ENCODE assay signal across 7 cellular contexts in the genomic region with DNA sequence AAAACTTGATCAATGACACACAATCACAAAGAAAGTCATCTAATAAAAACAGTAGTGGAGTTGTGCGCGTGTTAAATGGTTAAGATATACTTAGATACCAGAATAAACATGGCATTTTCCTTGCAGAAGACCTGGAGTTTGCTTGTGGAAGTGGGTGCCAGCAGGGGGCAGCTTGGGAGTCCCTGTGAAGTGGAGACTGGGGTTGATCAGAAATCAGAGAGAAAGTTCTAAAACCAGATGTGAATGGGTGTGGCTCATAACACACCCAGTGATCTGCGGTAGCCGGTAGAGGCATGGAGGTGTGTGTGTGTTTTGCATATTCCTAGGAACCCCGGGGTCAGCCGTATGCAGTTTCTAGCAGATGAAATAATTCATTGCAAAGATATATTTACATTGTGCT.
DNase-seq lines count a peak whose midpoint lies in the region; TF ChIP-seq lines count a peak whose summit lies in the region.

No MANE protein-coding gene starts in this region.

- H2AFZ ChIP-seq in neural progenitor cell (replicated peaks) = no peak overlapping the region

- H3K27ac Mint-ChIP-seq in neural progenitor cell = no peak overlapping the region

- H3K27me3 ChIP-seq in neural progenitor cell (no peaks in the 10 kb centered on the region), uterus (no peaks in the 10 kb centered on the region), H7 (ENCODE audit: control insufficient read depth, insufficient read depth, low read length) (no peaks in the 10 kb centered on the region)

- H3K36me3 ChIP-seq in neural progenitor cell (no peaks in the 10 kb centered on the region), uterus (no peaks in the 10 kb centered on the region), H7 (replicated peaks; ENCODE audit: control insufficient read depth, insufficient read depth, low read length) (no peaks in the 10 kb centered on the region)

- H3K4me1 Mint-ChIP-seq in neural progenitor cell = peaks cover 21% of the 10 kb centered on the region

- H4K20me1 ChIP-seq in neural progenitor cell (ENCODE audit: low read depth) = no peaks in the 10 kb centered on the region

- TF ChIP-seq POLR2A in uterus (IDR thresholded peaks at IDR 0.05) = no peak

- no peaks in the 10 kb centered on the region for H3K36me3 Mint-ChIP-seq in neural progenitor cell

- no peak overlapping the region for H3K4me3 ChIP-seq in WI38 (ENCODE audit: low read depth, low read length)
- no peak overlapping the region for H3K4me3 ChIP-seq in neural progenitor cell
- H3K4me3 ChIP-seq in uterus = no peak overlapping the region
- H3K4me3 ChIP-seq in H7 (ENCODE audit: insufficient read depth, low read depth, low read length) = no peak overlapping the region

- H3K9me3 Mint-ChIP-seq in neural progenitor cell = peaks cover 6% of the 10 kb centered on the region

- no peaks in the 10 kb centered on the region for H3F3A ChIP-seq in neural progenitor cell (ENCODE audit: low read depth)

- H3K27ac ChIP-seq in neural progenitor cell = no peak overlapping the region
- no peak overlapping the region for H3K27ac ChIP-seq in uterus

- no peak overlapping the region for H3K4me3 Mint-ChIP-seq in neural progenitor cell

- peaks cover 6% of the 10 kb centered on the region for H3K27me3 Mint-ChIP-seq in neural progenitor cell (ENCODE audit: insufficient read depth, low read depth)

- TF ChIP-seq CTCF in WI38 (IDR thresholded peaks at IDR 0.05; ENCODE audit: low read depth, low read length) = peak; percentile 49; the same call in 1 of the 2 replicates
- peak; percentile 36 for TF ChIP-seq CTCF in neural progenitor cell (IDR thresholded peaks at IDR 0.05)
- peak in 3 of 4 experiments; percentile 17 to 32 (median 25) for TF ChIP-seq CTCF in uterus (IDR thresholded peaks at IDR 0.05)

- H3K9me3 ChIP-seq in neural progenitor cell (ENCODE audit: low read depth) (no peaks in the 10 kb centered on the region), uterus (no peaks in the 10 kb centered on the region)

- no peak overlapping the region for H3K4me2 ChIP-seq in neural progenitor cell

- intact Hi-C loops in uterus (cut with DNase I; ENCODE audit: low total_unique reads) = no loop called here

- DNase-seq in HUDEP-2 (lab: John Stamatoyannopoulos, UW; ENCODE audit: unreplicated experiment in 76 of 76) (peak in 49 of 76 experiments; percentile 2 to 63 (median 26)), dedifferentiated amniotic fluid mesenchymal stem cell (ENCODE audit: extremely low spot score) (peak; percentile 49), neural progenitor cell (ENCODE audit: low spot score) (peak; percentile 12), uterus (peak; percentile 28 to 32), NCI-H2227 treated with DMSO at 0.1 percent for 48 hours (lab: John Stamatoyannopoulos, UW) (no peak), H7 (no peak)

- H3K9ac ChIP-seq in neural progenitor cell = no peak overlapping the region

- no peaks in the 10 kb centered on the region for H3K4me1 ChIP-seq in neural progenitor cell
- no peaks in the 10 kb centered on the region for H3K4me1 ChIP-seq in uterus

- H3K79me2 ChIP-seq in neural progenitor cell (ENCODE audit: low read depth) = no peaks in the 10 kb centered on the region

Comparison
In these comparisons a context has a peak if more than half of its experiments do, and no peak if none do; other contexts are left out.
1. DNase-seq: peak in HUDEP-2 (49 of 76), dedifferentiated amniotic fluid mesenchymal stem cell (single experiment), neural progenitor cell (single experiment) and uterus (2 of 2); none in NCI-H2227 treated with DMSO at 0.1 percent for 48 hours (single experiment) and H7 (single experiment).
2. Peak in every context shown above with its lines, with median percentiles within 50 percentile points of each other: CTCF ChIP-seq.